9 cellular contexts compared by ENCODE assay signal in genomic region chr6:134316733-134317431, GRCh38. TPM values are rescaled to one million over a fixed set of nuclear protein-coding genes. Genes with fewer than 3 reads are reported as not detected.
A peak's percentile ranks its signal among the peaks of the same experiment; 100 is the strongest.
DNase-seq lines count a peak whose midpoint lies in the region; ATAC-seq and TF ChIP-seq lines count a peak whose summit lies in the region.
"Had no signal": no experiment of that assay in that cellular context is flagged by ENCODE, and none has a peak within 500 bp of the region (broad histone marks: within the 10 kb centered on the region; RNA-seq: fewer than 3 reads in every experiment).

No MANE protein-coding gene starts in this region.

- no peaks in the 10 kb centered on the region for H3K36me3 Mint-ChIP-seq in activated B cell treated with CpG ODN at 0.5 μM for 24 hours (ENCODE audit: low read depth)

- intact Hi-C loops in activated B cell treated with CpG ODN at 0.5 μM for 24 hours (cut with micrococcal nuclease) = loop anchor here (2.0 kb wide), 1 partner anchor 138 kb away; no protein-coding TSS in a partner anchor
- intact Hi-C loops in spleen (cut with DNase I; ENCODE audit: low total_unique reads) = no loop called here

- DNase-seq in DMS153 treated with DMSO at 0.1 percent for 48 hours (lab: John Stamatoyannopoulos, UW; ENCODE audit: unreplicated experiment) (peak; percentile 70), DMS153 (lab: John Stamatoyannopoulos, UW) (no peak), activated B cell treated with CpG ODN at 0.5 μM for 24 hours (no peak), globus pallidus (ENCODE audit: low spot score) (peak; percentile 78), spleen (no peak), NCI-H446 (lab: John Stamatoyannopoulos, UW) (no peak), COLO829 (ENCODE audit: low spot score) (no peak)

- peaks cover 0 to 26% (median 15%) of the 10 kb centered on the region in 7 donors for H3K27me3 ChIP-seq in spleen (replicated peaks in 1 of 7)

- peaks cover 18% of the 10 kb centered on the region for H3K27me3 Mint-ChIP-seq in activated B cell treated with CpG ODN at 0.5 μM for 24 hours

- H3K27ac Mint-ChIP-seq in activated B cell treated with CpG ODN at 0.5 μM for 24 hours = no peak overlapping the region

- 56 to 61% (median 59%) methylated on average over 6 of the region's 6 CpGs for WGBS in spleen, 5 donors

- peaks cover 13% of the 10 kb centered on the region for H3K4me1 Mint-ChIP-seq in activated B cell treated with CpG ODN at 0.5 μM for 24 hours

- peaks cover 0 to 11% (median 5%) of the 10 kb centered on the region in 8 donors for H3K9me3 ChIP-seq in spleen

- POLR2A ChIA-PET in activated B cell treated with CpG ODN at 0.5 μM for 24 hours (lab: Charles Lee) = interaction anchor here (0.6 kb wide), 2 partner anchors 40 to 71 kb away, joined by 3 to 10 read pairs; no protein-coding TSS in a partner anchor

- TF ChIP-seq CTCF in activated B cell treated with CpG ODN at 0.5 μM for 24 hours (IDR thresholded peaks at IDR 0.05) (no peak), spleen (IDR thresholded peaks at IDR 0.05 in 8 of 11, conservative IDR thresholded peaks at IDR 0.05 in 3 of 11) (no peak)

- peak overlapping the region; percentile 75 for H3K4me3 Mint-ChIP-seq in activated B cell treated with CpG ODN at 0.5 μM for 24 hours

- peaks cover 6% of the 10 kb centered on the region for H3K9me3 Mint-ChIP-seq in activated B cell treated with CpG ODN at 0.5 μM for 24 hours

- CTCF ChIA-PET in activated B cell treated with CpG ODN at 0.5 μM for 24 hours (lab: Charles Lee) = no interaction called here

- peak overlapping the region in 1 of 8 donors; percentile 16 for H3K27ac ChIP-seq in spleen
- H3K27ac ChIP-seq: 22Rv1 had no signal

- no peaks in the 10 kb centered on the region for H3K36me3 ChIP-seq in spleen

- ATAC-seq in activated B cell treated with CpG ODN at 0.5 μM for 24 hours (ENCODE audit: low read depth) = no peak
- ATAC-seq in GM19467 (IDR thresholded peaks at IDR 0.05; ENCODE audit: unreplicated experiment) = no peak

- peaks cover 0 to 21% (median 14%) of the 10 kb centered on the region in 6 donors for H3K4me1 ChIP-seq in spleen

- peak overlapping the region; percentile 30 to 72 (median 48) for H3K4me3 ChIP-seq in spleen

- no peak for TF ChIP-seq POLR2A in spleen (IDR thresholded peaks at IDR 0.05)

RNA-seq across cellular contexts. Expression of gene SGK1, which starts 1.0 kb away (rescaled TPM):
- total RNA-seq in activated B cell treated with CpG ODN at 0.5 μM for 24 hours (32.8 and 36.2 TPM in 2 replicates), spleen (10 to 100 TPM; 41.1 to 80.1 (median 53.3) TPM)
- polyA plus RNA-seq in spleen = 10 to 100 TPM; 12.3 to 46.1 (median 26.5) TPM

Comparison
In these comparisons a context has a peak if more than half of its experiments do, and no peak if none do; other contexts are left out.
1. DNase-seq: peak in DMS153 treated with DMSO at 0.1 percent for 48 hours (single experiment) and globus pallidus (single experiment); none in DMS153 (single experiment), activated B cell treated with CpG ODN at 0.5 μM for 24 hours (single experiment), spleen (single experiment), NCI-H446 (0 of 2) and COLO829 (single experiment).